35 cellular contexts compared by ENCODE assay signal in genomic region chr2:170862503-170862902, GRCh38. TPM values are rescaled to one million over a fixed set of nuclear protein-coding genes. Genes with fewer than 3 reads are reported as not detected.
"Had no signal": no experiment of that assay in that cellular context is flagged by ENCODE, and none has a peak within 500 bp of the region (broad histone marks: within the 10 kb centered on the region; RNA-seq: fewer than 3 reads in every experiment).

No MANE protein-coding gene starts in this region.

- H3K27me3 ChIP-seq: adrenal gland, body of pancreas, brain microvascular endothelial cell, breast epithelium had no signal

- DNase-seq: activated CD4-positive, alpha-beta memory T cell treated with anti-CD3 and anti-CD28 coated beads, Interleukin-2, amount 10 ng/mL, durations not matched to agents 7 days and 5 days; activated CD4-positive, alpha-beta T cell treated with anti-CD3 and anti-CD28 coated beads for 1 hour; activated CD4-positive, alpha-beta T cell treated with anti-CD3 and anti-CD28 coated beads for 36 hours; activated CD4-positive, alpha-beta T cell treated with anti-CD3 and anti-CD28 coated beads for 48 hours; activated CD4-positive, alpha-beta T cell treated with anti-CD3 and anti-CD28 coated beads, Interleukin-2, amount 10 ng/mL, durations not matched to agents 7 days and 5 days; activated CD4-positive, alpha-beta T cell treated with anti-CD3 and anti-CD28 coated beads, Interleukin-2, amount 50 U/mL, for 48 hours; activated CD4-positive, CD25-positive, alpha-beta regulatory T cell; activated CD8-positive, alpha-beta memory T cell treated with anti-CD3 and anti-CD28 coated beads for 24 hours; activated CD8-positive, alpha-beta memory T cell treated with anti-CD3 and anti-CD28 coated beads, Interleukin-2, amount 10 ng/mL, durations not matched to agents 7 days and 5 days; activated CD8-positive, alpha-beta memory T cell treated with anti-CD3 and anti-CD28 coated beads, Interleukin-2, amount 50 U/mL, for 48 hours; activated CD8-positive, alpha-beta T cell treated with anti-CD3 and anti-CD28 coated beads, Interleukin-2, amount 10 ng/mL, durations not matched to agents 7 days and 5 days; activated effector memory CD4-positive, alpha-beta T cell treated with anti-CD3 and anti-CD28 coated beads, Interleukin-2, amount 50 U/mL, for 16 hours; activated gamma-delta T cell treated with Interleukin-2 at 50 U/mL for 16 hours; activated naive CD4-positive, alpha-beta T cell; activated naive CD4-positive, alpha-beta T cell treated with anti-CD3 and anti-CD28 coated beads for 36 hours; activated naive CD4-positive, alpha-beta T cell treated with anti-CD3 and anti-CD28 coated beads, Interleukin-2, amount 50 U/mL, for 16 hours; activated naive CD8-positive, alpha-beta T cell treated with anti-CD3 and anti-CD28 coated beads for 36 hours; activated T-cell treated with anti-CD3 and anti-CD28 coated beads, Interleukin-2, amount 50 U/mL, for 1 hour; activated T-cell treated with anti-CD3 and anti-CD28 coated beads, Interleukin-2, amount 50 U/mL, for 4 hours; activated T-cell treated with anti-CD3 and anti-CD28 coated beads, Interleukin-2, amount 50 U/mL, for 72 hours; amniotic stem cell; aorta; body of pancreas; brain microvascular endothelial cell; central memory CD4-positive, alpha-beta T cell; T-helper 1 cell; T-helper 2 cell; T-helper 9 cell; WERI-Rb-1 had no signal

- H3K4me3 ChIP-seq: adrenal gland, body of pancreas, breast epithelium had no signal

- ATAC-seq: activated CD4-positive, alpha-beta T cell treated with anti-CD3 and anti-CD28 coated beads for 36 hours; activated CD4-positive, CD25-positive, alpha-beta regulatory T cell treated with anti-CD3 and anti-CD28 coated beads, Interleukin-2, amount 50 U/mL, for 24 hours; activated CD8-positive, alpha-beta memory T cell treated with anti-CD3 and anti-CD28 coated beads, Interleukin-2, amount 10 ng/mL, durations not matched to agents 7 days and 5 days; activated CD8-positive, alpha-beta T cell treated with anti-CD3 and anti-CD28 coated beads, Interleukin-2, amount 10 ng/mL, durations not matched to agents 7 days and 5 days; activated naive CD4-positive, alpha-beta T cell treated with anti-CD3 and anti-CD28 coated beads, Interleukin-2, amount 50 U/mL, for 72 hours; activated T-cell treated with anti-CD3 and anti-CD28 coated beads, Interleukin-2, amount 50 U/mL, for 4 hours; activated T-cell treated with anti-CD3 and anti-CD28 coated beads, Interleukin-2, amount 50 U/mL, for 72 hours; activated T-helper 17 cell treated with anti-CD3 and anti-CD28 coated beads, Interleukin-2, amount 50 U/mL, for 72 hours; body of pancreas; WTC11 had no signal

- H3K27ac ChIP-seq: adrenal gland, body of pancreas, brain microvascular endothelial cell, breast epithelium, WERI-Rb-1 had no signal

- H3K36me3 ChIP-seq: adrenal gland, brain microvascular endothelial cell, breast epithelium, WERI-Rb-1 had no signal

- H3K9me3 ChIP-seq: adrenal gland, body of pancreas, breast epithelium had no signal

- H3K4me1 ChIP-seq: adrenal gland, body of pancreas, breast epithelium had no signal

RNA-seq across cellular contexts. Expression of gene GAD1, which starts 45.8 kb away (rescaled TPM):
- total RNA-seq: body of pancreas had no signal
